Comparison of ENCODE assay signal across 30 cellular contexts in the genomic region with DNA sequence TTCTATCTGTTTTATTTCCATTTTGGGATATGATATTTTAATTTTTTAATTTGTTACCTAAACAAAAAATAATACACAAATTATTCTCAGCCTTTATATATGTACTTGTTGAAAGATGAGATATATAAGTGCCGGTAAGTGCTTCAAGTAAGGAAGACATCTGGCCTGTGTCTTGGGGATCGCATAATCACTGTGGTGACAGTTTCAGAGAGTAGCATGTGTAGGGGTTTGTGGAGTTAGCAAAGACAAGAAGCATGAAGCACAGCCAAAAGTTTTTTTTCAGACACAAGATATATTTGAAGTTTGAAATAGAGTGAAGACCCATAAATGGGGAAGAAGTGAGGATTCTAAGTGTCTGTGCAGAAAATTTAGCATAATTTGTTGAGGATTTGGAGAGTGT.
"Had no signal": no experiment of that assay in that cellular context is flagged by ENCODE, and none has a peak within 500 bp of the region (broad histone marks: within the 10 kb centered on the region; RNA-seq: fewer than 3 reads in every experiment).

No MANE protein-coding gene starts in this region.

- H3K27ac ChIP-seq: brain microvascular endothelial cell, esophagus muscularis mucosa, foreskin keratinocyte, gastrocnemius medialis, heart left ventricle had no signal

- FAIRE-seq: astrocyte, bronchial epithelial cell, colon had no signal

- DNase-seq: activated CD4-positive, alpha-beta memory T cell treated with anti-CD3 and anti-CD28 coated beads, Interleukin-2, amount 10 ng/mL, durations not matched to agents 7 days and 5 days; activated CD4-positive, alpha-beta T cell treated with anti-CD3 and anti-CD28 coated beads for 36 hours; activated CD4-positive, alpha-beta T cell treated with anti-CD3 and anti-CD28 coated beads, Interleukin-2, amount 10 ng/mL, durations not matched to agents 24 days and 14 days; activated CD4-positive, CD25-positive, alpha-beta regulatory T cell; activated CD4-positive, CD25-positive, alpha-beta regulatory T cell treated with anti-CD3 and anti-CD28 coated beads, Interleukin-2, amount 50 U/mL, for 72 hours; activated CD8-positive, alpha-beta memory T cell treated with anti-CD3 and anti-CD28 coated beads, Interleukin-2, amount 50 U/mL, for 48 hours; activated gamma-delta T cell treated with Interleukin-2 at 50 U/mL for 16 hours; activated naive CD4-positive, alpha-beta T cell treated with anti-CD3 and anti-CD28 coated beads, Interleukin-2, amount 50 U/mL, for 16 hours; activated naive CD4-positive, alpha-beta T cell treated with Interleukin-2 at 50 U/mL for 16 hours; activated T-cell treated with anti-CD3 and anti-CD28 coated beads for 4 hours; activated T-cell treated with anti-CD3 and anti-CD28 coated beads, Interleukin-2, amount 50 U/mL, for 24 hours; activated T-cell treated with anti-CD3 and anti-CD28 coated beads, Interleukin-2, amount 50 U/mL, for 72 hours; amniotic stem cell; anterior cingulate cortex; brain microvascular endothelial cell; caudate nucleus; cortex of kidney; dermis blood vessel endothelial cell; effector CD4-positive, alpha-beta T cell; effector memory CD8-positive, alpha-beta T cell; erythroblast; foreskin keratinocyte; gastrocnemius medialis; glutamatergic neuron; heart left ventricle; hypothalamus had no signal

- H3K4me3 ChIP-seq: esophagus muscularis mucosa, gastrocnemius medialis, heart left ventricle had no signal

- H3K4me1 ChIP-seq: esophagus muscularis mucosa, foreskin keratinocyte, gastrocnemius medialis, heart left ventricle had no signal

- H3K9me3 ChIP-seq: esophagus muscularis mucosa, gastrocnemius medialis had no signal

- ATAC-seq: activated CD4-positive, alpha-beta T cell treated with anti-CD3 and anti-CD28 coated beads for 36 hours; activated T-cell treated with anti-CD3 and anti-CD28 coated beads, Interleukin-2, amount 50 U/mL, for 72 hours; effector memory CD8-positive, alpha-beta T cell; foreskin keratinocyte; gastrocnemius medialis; heart left ventricle had no signal

- H3K36me3 ChIP-seq: brain microvascular endothelial cell, esophagus muscularis mucosa, gastrocnemius medialis, heart left ventricle had no signal

- H3K27me3 ChIP-seq: brain microvascular endothelial cell, esophagus muscularis mucosa, foreskin keratinocyte, gastrocnemius medialis, heart left ventricle had no signal
